8 cellular contexts compared by ENCODE assay signal in the genomic region with DNA sequence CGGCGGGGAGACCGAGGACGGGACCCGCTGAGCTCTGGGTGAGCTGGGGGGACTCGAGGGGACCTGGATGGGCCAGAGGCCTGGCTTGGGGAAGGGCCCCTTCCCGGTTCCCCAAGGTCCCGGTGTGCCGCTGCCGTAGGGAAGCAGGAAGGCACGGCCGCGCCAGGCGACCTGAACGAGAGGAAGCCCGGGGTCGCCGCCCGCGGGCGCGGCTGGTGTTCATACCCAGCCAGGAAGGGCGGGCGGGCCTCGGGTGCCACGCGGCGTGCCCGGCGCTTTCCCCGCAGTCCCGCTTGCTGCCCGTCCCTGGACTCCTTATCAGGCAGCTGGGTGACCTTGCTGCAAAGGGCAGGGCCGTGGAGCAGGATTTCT. TPM values are rescaled to one million over a fixed set of nuclear protein-coding genes. Genes with fewer than 3 reads are reported as not detected.
A peak's percentile ranks its signal among the peaks of the same experiment; 100 is the strongest.
DNase-seq lines count a peak whose midpoint lies in the region; ATAC-seq and TF ChIP-seq lines count a peak whose summit lies in the region.

No MANE protein-coding gene starts in this region.

- peaks cover 0 to 4% (median 0%) of the 10 kb centered on the region in 4 donors for H3K36me3 ChIP-seq in esophagus muscularis mucosa

- DNase-seq in NCI-H146 (lab: John Stamatoyannopoulos, UW) (peak; percentile 51), NCI-H146 treated with DMSO at 0.1 percent for 48 hours (lab: John Stamatoyannopoulos, UW; ENCODE audit: unreplicated experiment) (no peak), esophagus muscularis mucosa (ENCODE audit: extremely low spot score) (peak; percentile 88), retina (peak; percentile 77), 8988T (no peak)
- no peak for DNase-seq in activated CD4-positive, alpha-beta T cell treated with anti-CD3 and anti-CD28 coated beads, Interleukin-2, amount 10 ng/mL, durations not matched to agents 7 days and 5 days

- peak overlapping the region in 2 of 4 donors; percentile 26 to 29 for H3K27ac ChIP-seq in esophagus muscularis mucosa (replicated peaks in 1 of 4)

- peaks cover 19% of the 10 kb centered on the region for H3K4me1 Mint-ChIP-seq in activated CD4-positive, alpha-beta T cell treated with anti-CD3 and anti-CD28 coated beads, Interleukin-2, amount 10 ng/mL, durations not matched to agents 7 days and 5 days

- CTCF ChIA-PET in activated CD4-positive, alpha-beta T cell treated with anti-CD3 and anti-CD28 coated beads, Interleukin-2, amount 10 ng/mL, durations not matched to agents 7 days and 5 days (lab: Charles Lee), result interaction anchor here (0.5 to 4.4 kb wide), 15 partner anchors 9 to 551 kb away, joined by 3 to 19 read pairs (median 4); a partner anchor contains a TSS

- no peak for TF ChIP-seq EP300 in esophagus muscularis mucosa (IDR thresholded peaks at IDR 0.05)

- intact Hi-C loops in esophagus muscularis mucosa (cut with DNase I), result loop anchor here (5.0 to 10.0 kb wide), 3 partner anchors 34 to 138 kb away; a partner anchor contains a TSS

- no peaks in the 10 kb centered on the region for H3K36me3 Mint-ChIP-seq in activated CD4-positive, alpha-beta T cell treated with anti-CD3 and anti-CD28 coated beads, Interleukin-2, amount 10 ng/mL, durations not matched to agents 7 days and 5 days (ENCODE audit: low read depth)

- WGBS in esophagus muscularis mucosa, result 22% methylated on average over 24 of the region's 34 CpGs

- H3K9me3 ChIP-seq in esophagus muscularis mucosa, result no peaks in the 10 kb centered on the region

- peaks cover 0 to 5% (median 2%) of the 10 kb centered on the region in 4 donors for H3K27me3 ChIP-seq in esophagus muscularis mucosa

- no peaks in the 10 kb centered on the region for H3K9me3 Mint-ChIP-seq in activated CD4-positive, alpha-beta T cell treated with anti-CD3 and anti-CD28 coated beads, Interleukin-2, amount 10 ng/mL, durations not matched to agents 7 days and 5 days

- H3K4me3 ChIP-seq in esophagus muscularis mucosa, result peak overlapping the region; percentile 52 to 57 (median 56)

- no peak overlapping the region for H3K27ac Mint-ChIP-seq in activated CD4-positive, alpha-beta T cell treated with anti-CD3 and anti-CD28 coated beads, Interleukin-2, amount 10 ng/mL, durations not matched to agents 7 days and 5 days

- peaks cover 12 to 19% (median 16%) of the 10 kb centered on the region in 4 donors for H3K4me1 ChIP-seq in esophagus muscularis mucosa

- POLR2A ChIA-PET in activated CD4-positive, alpha-beta T cell treated with anti-CD3 and anti-CD28 coated beads, Interleukin-2, amount 10 ng/mL, durations not matched to agents 7 days and 5 days (lab: Charles Lee), result interaction anchor here (0.6 kb wide), 2 partner anchors 177 to 296 kb away, joined by 4 read pairs; no protein-coding TSS in a partner anchor

- H3K27me3 Mint-ChIP-seq in activated CD4-positive, alpha-beta T cell treated with anti-CD3 and anti-CD28 coated beads, Interleukin-2, amount 10 ng/mL, durations not matched to agents 7 days and 5 days, result peaks cover 3% of the 10 kb centered on the region

- TF ChIP-seq CTCF in esophagus muscularis mucosa (IDR thresholded peaks at IDR 0.05), result no peak

- no peak for TF ChIP-seq POLR2A in esophagus muscularis mucosa (IDR thresholded peaks at IDR 0.05; ENCODE audit: low read depth)

- H3K4me3 Mint-ChIP-seq in activated CD4-positive, alpha-beta T cell treated with anti-CD3 and anti-CD28 coated beads, Interleukin-2, amount 10 ng/mL, durations not matched to agents 7 days and 5 days, result peak overlapping the region; percentile 6

- no peak for ATAC-seq in GM18519 (IDR thresholded peaks at IDR 0.05; ENCODE audit: low FRiP score, unreplicated experiment)
- ATAC-seq in HG03432 (IDR thresholded peaks at IDR 0.05; ENCODE audit: unreplicated experiment), result no peak

RNA-seq across cellular contexts. Expression of a gene that starts 38.0 kb away (rescaled TPM):
- total RNA-seq in activated CD4-positive, alpha-beta T cell treated with anti-CD3 and anti-CD28 coated beads, Interleukin-2, amount 10 ng/mL, durations not matched to agents 7 days and 5 days, result 10 to 100 TPM; 14.9 to 15.1 TPM
- 10 to 100 TPM in 3 of 4 donors, 1 to 10 TPM in 1; 6.6 to 17.4 (median 13.7) TPM for total RNA-seq in esophagus muscularis mucosa

Comparison
In these comparisons a context has a peak if more than half of its experiments do, and no peak if none do; other contexts are left out.
1. DNase-seq: peak in NCI-H146 (single experiment), esophagus muscularis mucosa (single experiment) and retina (single experiment); none in NCI-H146 treated with DMSO at 0.1 percent for 48 hours (single experiment), activated CD4-positive, alpha-beta T cell treated with anti-CD3 and anti-CD28 coated beads, Interleukin-2, amount 10 ng/mL, durations not matched to agents 7 days and 5 days (single experiment) and 8988T (single experiment).